19 cellular contexts compared by ENCODE assay signal in the genomic region with DNA sequence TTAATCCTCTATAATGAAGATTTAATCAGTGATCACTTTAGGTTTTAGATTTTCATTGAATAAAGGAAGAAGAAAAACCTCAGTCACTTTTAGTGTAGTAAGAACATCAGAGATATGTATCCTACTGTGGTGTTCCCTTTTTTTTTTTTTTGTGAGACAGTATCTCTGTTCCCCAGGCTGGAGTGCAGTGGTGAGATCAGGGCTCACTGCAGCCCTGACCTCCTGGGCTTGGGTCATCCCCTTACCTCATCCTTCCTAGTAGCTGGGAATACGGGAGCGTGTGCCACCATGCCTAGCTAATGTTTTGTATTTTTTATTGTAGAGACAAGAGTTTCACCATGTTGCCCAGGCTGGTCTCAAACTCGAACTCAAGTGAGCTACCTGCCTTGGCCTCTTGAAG. TPM values are rescaled to one million over a fixed set of nuclear protein-coding genes. Genes with fewer than 3 reads are reported as not detected.
A peak's percentile ranks its signal among the peaks of the same experiment; 100 is the strongest.
DNase-seq lines count a peak whose midpoint lies in the region; ATAC-seq and TF ChIP-seq lines count a peak whose summit lies in the region.
"Had no signal": no experiment of that assay in that cellular context is flagged by ENCODE, and none has a peak within 500 bp of the region (broad histone marks: within the 10 kb centered on the region; RNA-seq: fewer than 3 reads in every experiment).

No MANE protein-coding gene starts in this region.

- ATAC-seq in activated B cell treated with CpG ODN at 0.5 μM for 24 hours (ENCODE audit: low read depth) (no peak), GM21515 (IDR thresholded peaks at IDR 0.05; ENCODE audit: unreplicated experiment) (no peak)

- peaks cover 31% of the 10 kb centered on the region for H3K4me1 Mint-ChIP-seq in T-helper 2 cell treated with Interferon-gamma antibody and Interleukin-4, amounts not matched to agents 5 μg/mL and 100 μg/mL, for 36 hours (ENCODE audit: low read depth)
- H3K4me1 Mint-ChIP-seq in activated B cell treated with CpG ODN at 0.5 μM for 24 hours, result peaks cover 63% of the 10 kb centered on the region
- H3K4me1 Mint-ChIP-seq in nephron progenitor cell, result peaks cover 39% of the 10 kb centered on the region

- CTCF ChIA-PET in activated B cell treated with CpG ODN at 0.5 μM for 24 hours (lab: Charles Lee), result interaction anchor here (1.2 to 1.9 kb wide), 4 partner anchors 86 to 405 kb away, joined by 3 to 18 read pairs (median 8); no protein-coding TSS in a partner anchor

- H3K27me3 Mint-ChIP-seq in T-helper 2 cell treated with Interferon-gamma antibody and Interleukin-4, amounts not matched to agents 5 μg/mL and 100 μg/mL, for 36 hours (ENCODE audit: low read depth), result peaks cover 7% of the 10 kb centered on the region
- no peaks in the 10 kb centered on the region for H3K27me3 Mint-ChIP-seq in activated B cell treated with CpG ODN at 0.5 μM for 24 hours
- H3K27me3 Mint-ChIP-seq in nephron progenitor cell (ENCODE audit: low read depth, poor library complexity), result no peaks in the 10 kb centered on the region

- in situ Hi-C loops in KBM-7 (cut with MboI; ENCODE audit: low pct_unique_long_range_greater_than_20kb, low sequenced_read_pairs), result loop anchor here (25.0 kb wide), 1 partner anchor 325 kb away; no protein-coding TSS in a partner anchor

- intact Hi-C loops in activated B cell treated with CpG ODN at 0.5 μM for 24 hours (cut with micrococcal nuclease), result loop anchor here (5.0 kb wide), 1 partner anchor 790 kb away; no protein-coding TSS in a partner anchor

- no peak for TF ChIP-seq CTCF in activated B cell treated with CpG ODN at 0.5 μM for 24 hours (IDR thresholded peaks at IDR 0.05)
- no peak for TF ChIP-seq CTCF in nephron progenitor cell (IDR thresholded peaks at IDR 0.05)
- TF ChIP-seq CTCF in GM10266 (IDR thresholded peaks at IDR 0.05; ENCODE audit: control insufficient read depth, insufficient read depth, low read depth, missing control alignments), result no peak

- H3K4me3 Mint-ChIP-seq in T-helper 2 cell treated with Interferon-gamma antibody and Interleukin-4, amounts not matched to agents 5 μg/mL and 100 μg/mL, for 36 hours, result peak overlapping the region; percentile 7
- no peak overlapping the region for H3K4me3 Mint-ChIP-seq in activated B cell treated with CpG ODN at 0.5 μM for 24 hours
- no peak overlapping the region for H3K4me3 Mint-ChIP-seq in nephron progenitor cell

- POLR2A ChIA-PET in activated B cell treated with CpG ODN at 0.5 μM for 24 hours (lab: Charles Lee), result interaction anchor here (0.6 to 1.1 kb wide), 2 partner anchors 12 to 87 kb away, joined by 3 to 4 read pairs; no protein-coding TSS in a partner anchor

- no peak for DNase-seq in T-helper 2 cell treated with Interferon-gamma antibody and Interleukin-4, amounts not matched to agents 5 μg/mL and 100 μg/mL, for 36 hours (ENCODE audit: low spot score)
- DNase-seq in T-helper 2 cell (no peak), KBM-7 (peak; percentile 75), activated B cell treated with CpG ODN at 0.5 μM for 24 hours (no peak), nephron progenitor cell (no peak), GM10266 (ENCODE audit: extremely low spot score) (no peak)
- DNase-seq in stimulated activated CD4-positive, alpha-beta T cell treated with anti-CD3 and anti-CD28 coated beads, Interleukin-12 subunit alpha, Interleukin-12 subunit beta, amount 100 ng/mL, for 4 hours, result no peak
- DNase-seq: activated CD4-positive, alpha-beta T cell treated with anti-CD3 and anti-CD28 coated beads for 4 hours; brain microvascular endothelial cell; COR-L47; GDM1; glutamatergic neuron; islet precursor cell; MM.1S; NCI-H69; ovary; RPMI8226; stimulated activated naive CD4-positive, alpha-beta T cell treated with Interleukin-2 at 50 U/mL for 16 hours had no signal

- H3K27ac Mint-ChIP-seq in T-helper 2 cell treated with Interferon-gamma antibody and Interleukin-4, amounts not matched to agents 5 μg/mL and 100 μg/mL, for 36 hours, result no peak overlapping the region
- H3K27ac Mint-ChIP-seq in activated B cell treated with CpG ODN at 0.5 μM for 24 hours (peak overlapping the region; percentile 76), nephron progenitor cell (peak overlapping the region; percentile 45)

- H3K9me3 Mint-ChIP-seq in T-helper 2 cell treated with Interferon-gamma antibody and Interleukin-4, amounts not matched to agents 5 μg/mL and 100 μg/mL, for 36 hours, result no peaks in the 10 kb centered on the region
- no peaks in the 10 kb centered on the region for H3K9me3 Mint-ChIP-seq in activated B cell treated with CpG ODN at 0.5 μM for 24 hours
- no peaks in the 10 kb centered on the region for H3K9me3 Mint-ChIP-seq in nephron progenitor cell

- H3K36me3 Mint-ChIP-seq in T-helper 2 cell treated with Interferon-gamma antibody and Interleukin-4, amounts not matched to agents 5 μg/mL and 100 μg/mL, for 36 hours (ENCODE audit: low read depth), result peaks cover 42% of the 10 kb centered on the region
- peaks cover 21% of the 10 kb centered on the region for H3K36me3 Mint-ChIP-seq in activated B cell treated with CpG ODN at 0.5 μM for 24 hours (ENCODE audit: low read depth)
- no peaks in the 10 kb centered on the region for H3K36me3 Mint-ChIP-seq in nephron progenitor cell (ENCODE audit: low read depth)

RNA-seq across cellular contexts. Expression of gene SLC39A10, which starts 5.1 kb away (rescaled TPM):
- total RNA-seq in activated B cell treated with CpG ODN at 0.5 μM for 24 hours, result 45.7 and 52.3 TPM in 2 replicates
